ENCODE assay signal across 7 cellular contexts in the genomic region with DNA sequence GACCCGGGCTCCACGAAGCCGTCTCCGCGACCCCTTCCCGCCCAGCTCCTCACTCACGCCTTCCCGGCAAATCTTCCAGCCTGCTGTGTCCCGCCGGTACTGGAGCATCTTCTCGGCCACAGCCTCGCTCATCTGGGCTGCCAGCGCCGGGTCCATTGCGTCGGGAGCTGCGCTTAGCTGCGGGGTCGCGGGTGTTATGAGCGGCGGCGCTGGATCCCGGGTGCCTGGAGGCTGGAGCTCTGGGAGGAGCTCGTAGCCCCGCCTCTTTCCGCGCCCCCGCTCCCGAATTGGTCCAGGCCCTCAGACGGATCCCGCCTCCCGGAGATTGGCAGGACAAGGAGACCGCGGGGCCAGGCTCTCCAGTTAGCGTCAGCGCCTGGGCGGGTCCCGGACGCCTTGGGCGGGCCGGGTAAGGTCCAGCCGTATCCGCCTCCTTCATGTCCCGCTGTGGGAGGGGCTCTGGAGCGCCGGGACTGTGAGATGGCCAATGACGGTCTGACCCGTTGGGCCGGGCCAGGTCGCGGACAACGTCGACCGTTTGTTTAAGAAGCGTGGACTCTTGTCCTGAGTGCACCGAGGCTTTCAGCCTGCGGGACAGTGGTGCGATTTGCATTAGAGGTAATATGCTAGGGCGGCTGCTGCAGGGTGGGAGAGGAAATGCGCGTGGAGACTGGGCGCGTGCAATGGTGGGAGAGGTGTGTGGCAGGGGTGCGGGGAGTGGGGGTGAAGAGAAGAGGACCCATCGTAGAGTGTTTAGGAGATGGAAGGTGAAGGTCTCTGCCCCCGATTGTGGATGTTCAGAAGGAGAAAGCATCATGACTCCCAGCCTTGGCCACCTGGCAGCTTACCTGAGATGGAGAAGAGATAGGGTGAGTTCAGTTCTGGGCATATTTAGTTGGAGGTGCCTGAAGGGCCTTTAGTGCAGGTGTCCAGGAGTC. TPM values are rescaled to one million over a fixed set of nuclear protein-coding genes. Genes with fewer than 3 reads are reported as not detected.
DNase-seq lines count a peak whose midpoint lies in the region; ATAC-seq, FAIRE-seq and TF ChIP-seq lines count a peak whose summit lies in the region.

A gene with protein sequence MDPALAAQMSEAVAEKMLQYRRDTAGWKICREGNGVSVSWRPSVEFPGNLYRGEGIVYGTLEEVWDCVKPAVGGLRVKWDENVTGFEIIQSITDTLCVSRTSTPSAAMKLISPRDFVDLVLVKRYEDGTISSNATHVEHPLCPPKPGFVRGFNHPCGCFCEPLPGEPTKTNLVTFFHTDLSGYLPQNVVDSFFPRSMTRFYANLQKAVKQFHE (minus strand): TSS at position 198 of the 938 bp plus-strand sequence. CDS start 42 bp downstream, at position 156.

- peaks cover 3% of the 10 kb centered on the region for H3K36me3 Mint-ChIP-seq in T-helper 2 cell treated with Interferon-gamma antibody and Interleukin-4, amounts not matched to agents 5 μg/mL and 100 μg/mL, for 36 hours (ENCODE audit: low read depth)
- peaks cover 4% of the 10 kb centered on the region for H3K36me3 Mint-ChIP-seq in astrocyte (ENCODE audit: low read depth, unreplicated experiment)

- no peak for TF ChIP-seq CTCF in astrocyte (IDR thresholded peaks at IDR 0.05; ENCODE audit: insufficient read depth, low read depth, low read length)

- peak within 1 kb of the TSS; percentile 89 for H3K9ac ChIP-seq in astrocyte (ENCODE audit: low read length)
- H3K9ac ChIP-seq in rectal smooth muscle tissue (ENCODE audit: low read length) = peak within 1 kb of the TSS; percentile 87

- H3K36me3 ChIP-seq in astrocyte (ENCODE audit: insufficient read depth, low read length) = no peaks in the 10 kb centered on the region
- peaks cover 3% of the 10 kb centered on the region for H3K36me3 ChIP-seq in rectal smooth muscle tissue (ENCODE audit: control insufficient read depth, insufficient read depth, low read length)

- no peaks in the 10 kb centered on the region for H3K9me3 ChIP-seq in astrocyte (ENCODE audit: insufficient read depth, low read depth, low read length)

- H3K27me3 ChIP-seq in astrocyte (ENCODE audit: insufficient read depth, low read length) (no peaks in the 10 kb centered on the region), rectal smooth muscle tissue (ENCODE audit: control insufficient read depth, insufficient read depth, low read length) (no peaks in the 10 kb centered on the region)

- H4K20me1 ChIP-seq in astrocyte (ENCODE audit: insufficient read depth, low read length) = no peaks in the 10 kb centered on the region

- H2AFZ ChIP-seq in astrocyte (ENCODE audit: low read depth, low read length) = peak within 1 kb of the TSS; percentile 90

- H3K27ac ChIP-seq in astrocyte (ENCODE audit: low read depth, low read length) = peak within 1 kb of the TSS; percentile 67
- H3K27ac ChIP-seq in rectal smooth muscle tissue (ENCODE audit: low read depth, low read length) = no peak within 1 kb of the TSS

- H3K4me1 ChIP-seq in astrocyte (ENCODE audit: insufficient read depth, low read length) = peaks cover 25% of the 10 kb centered on the region
- no peaks in the 10 kb centered on the region for H3K4me1 ChIP-seq in rectal smooth muscle tissue (ENCODE audit: control insufficient read depth, insufficient read depth, low read length)

- H3K9me3 Mint-ChIP-seq in T-helper 2 cell treated with Interferon-gamma antibody and Interleukin-4, amounts not matched to agents 5 μg/mL and 100 μg/mL, for 36 hours = no peaks in the 10 kb centered on the region
- no peaks in the 10 kb centered on the region for H3K9me3 Mint-ChIP-seq in astrocyte (ENCODE audit: unreplicated experiment)

- H3K79me2 ChIP-seq in astrocyte (ENCODE audit: insufficient read depth, low read length) = peaks cover 4% of the 10 kb centered on the region

- H3K4me2 ChIP-seq in astrocyte (ENCODE audit: low read length) = peak within 1 kb of the TSS; percentile 95

- H3K27ac Mint-ChIP-seq in T-helper 2 cell treated with Interferon-gamma antibody and Interleukin-4, amounts not matched to agents 5 μg/mL and 100 μg/mL, for 36 hours = peak within 1 kb of the TSS; percentile 89
- peak within 1 kb of the TSS; percentile 93 for H3K27ac Mint-ChIP-seq in astrocyte (ENCODE audit: unreplicated experiment)

- H3K4me1 Mint-ChIP-seq in T-helper 2 cell treated with Interferon-gamma antibody and Interleukin-4, amounts not matched to agents 5 μg/mL and 100 μg/mL, for 36 hours (ENCODE audit: low read depth) = peaks cover 29% of the 10 kb centered on the region
- peaks cover 27% of the 10 kb centered on the region for H3K4me1 Mint-ChIP-seq in astrocyte (ENCODE audit: low read depth, unreplicated experiment)

- no peak for FAIRE-seq in astrocyte (lab: Jason Lieb, UNC)

- peak; percentile 86 to 92 for DNase-seq in NCI-H187 (lab: John Stamatoyannopoulos, UW)
- DNase-seq in T-helper 2 cell treated with Interferon-gamma antibody and Interleukin-4, amounts not matched to agents 5 μg/mL and 100 μg/mL, for 36 hours (ENCODE audit: low spot score) = peak; percentile 98
- peak; percentile 90 for DNase-seq in astrocyte (ENCODE audit: low read depth)
- peak; percentile 97 for DNase-seq in hepatic stellate cell (ENCODE audit: low spot score)

- ATAC-seq in GM18502 (IDR thresholded peaks at IDR 0.05; ENCODE audit: poor library complexity, unreplicated experiment) (peak; percentile 99), HG02943 (IDR thresholded peaks at IDR 0.05; ENCODE audit: low read depth, unreplicated experiment) (peak; percentile 99)

- peak within 1 kb of the TSS; percentile 98 for H3K4me3 Mint-ChIP-seq in T-helper 2 cell treated with Interferon-gamma antibody and Interleukin-4, amounts not matched to agents 5 μg/mL and 100 μg/mL, for 36 hours
- H3K4me3 Mint-ChIP-seq in astrocyte (ENCODE audit: unreplicated experiment) = peak within 1 kb of the TSS; percentile 99

- no peaks in the 10 kb centered on the region for H3K27me3 Mint-ChIP-seq in T-helper 2 cell treated with Interferon-gamma antibody and Interleukin-4, amounts not matched to agents 5 μg/mL and 100 μg/mL, for 36 hours (ENCODE audit: low read depth)
- H3K27me3 Mint-ChIP-seq in astrocyte (ENCODE audit: low read depth, unreplicated experiment) = no peaks in the 10 kb centered on the region

- H3K4me3 ChIP-seq in astrocyte (ENCODE audit: insufficient read depth, low read depth, low read length) (peak within 1 kb of the TSS; percentile 83), rectal smooth muscle tissue (ENCODE audit: low read length) (peak within 1 kb of the TSS; percentile 95)

RNA-seq across cellular contexts. Expression of the gene that starts here (rescaled TPM):
- total RNA-seq in astrocyte = 5.5 and 5.8 TPM in 2 replicates
